Comparison of ENCODE assay signal across 11 cellular contexts in genomic region chr12:51911788-51912711, GRCh38. TPM values are rescaled to one million over a fixed set of nuclear protein-coding genes. Genes with fewer than 3 reads are reported as not detected.
A peak's percentile ranks its signal among the peaks of the same experiment; 100 is the strongest.
DNase-seq lines count a peak whose midpoint lies in the region; ATAC-seq and TF ChIP-seq lines count a peak whose summit lies in the region.
"Had no signal": no experiment of that assay in that cellular context is flagged by ENCODE, and none has a peak within 500 bp of the region (broad histone marks: within the 10 kb centered on the region; RNA-seq: fewer than 3 reads in every experiment).

No MANE protein-coding gene starts in this region.

- H3K4me2 ChIP-seq in SK-N-SH = no peak overlapping the region

- no peaks in the 10 kb centered on the region for H3K36me3 ChIP-seq in SK-N-SH (replicated peaks in 1 of 2; ENCODE audit: control insufficient read depth in 1 of 2, insufficient read depth in 2 of 2, low read length in 1 of 2)
- no peaks in the 10 kb centered on the region for H3K36me3 ChIP-seq in gastrocnemius medialis
- no peaks in the 10 kb centered on the region for H3K36me3 ChIP-seq in CD8-positive, alpha-beta T cell (ENCODE audit: insufficient read depth, low read length)

- H3K27ac ChIP-seq in SK-N-SH (ENCODE audit: low read depth in 2 of 2, low read length in 1 of 2) = peak overlapping the region in 1 of 2 experiments; percentile 84; a peak in 2 of 4 replicates
- peak overlapping the region; percentile 44 to 91 (median 86) for H3K27ac ChIP-seq in gastrocnemius medialis
- no peak overlapping the region for H3K27ac ChIP-seq in CD8-positive, alpha-beta T cell (ENCODE audit: low read depth, low read length)

- H3K27ac Mint-ChIP-seq in HFFc6 = 0 out of 2 replicates have a peak overlapping the region, but pooled peaks have one; percentile 3
- H3K27ac Mint-ChIP-seq in CD8-positive, alpha-beta T cell = no peak overlapping the region

- CTCF ChIA-PET in SK-N-SH (lab: Yijun Ruan, JAX) = interaction anchor here (1.0 to 6.0 kb wide), 19 partner anchors 10 to 113 kb away, joined by 3 to 28 read pairs (median 7); no protein-coding TSS in a partner anchor
- CTCF ChIA-PET in CD8-positive, alpha-beta T cell (lab: Charles Lee) = interaction anchor here (2.4 kb wide), 1 partner anchor 11 kb away, joined by 17 read pairs; no protein-coding TSS in a partner anchor

- H3K4me3 ChIP-seq in SK-N-SH (ENCODE audit: low read depth in 2 of 2, low read length in 1 of 2) = no peak overlapping the region
- H3K4me3 ChIP-seq in gastrocnemius medialis = peak overlapping the region in 3 of 4 donors; percentile 19 to 29 (median 27)
- no peak overlapping the region for H3K4me3 ChIP-seq in CD8-positive, alpha-beta T cell (ENCODE audit: low read depth, low read length)

- no peak overlapping the region for H2AFZ ChIP-seq in SK-N-SH (ENCODE audit: low read depth)

- DNase-seq in HFFc6 (no peak), SK-N-SH (peak; percentile 77), left ventricle myocardium superior (peak; percentile 70), gastrocnemius medialis (no peak), NCI-H128 (lab: John Stamatoyannopoulos, UW; ENCODE audit: unreplicated experiment) (no peak)
- no peak for DNase-seq in CD8-positive, alpha-beta T cell
- DNase-seq: activated CD8-positive, alpha-beta memory T cell treated with anti-CD3 and anti-CD28 coated beads, Interleukin-2, amount 50 U/mL, for 48 hours; stimulated activated CD4-positive, alpha-beta T cell treated with anti-CD3 and anti-CD28 coated beads, Interleukin-2, amount 100 ng/mL, for 48 hours had no signal

- no peak for TF ChIP-seq POLR2A in gastrocnemius medialis (IDR thresholded peaks at IDR 0.05)

- TF ChIP-seq EP300 in SK-N-SH (IDR thresholded peaks at IDR 0.05; ENCODE audit: borderline replicate concordance in 1 of 2, low read depth in 1 of 2, low read length in 1 of 2) = peak in 1 of 2 experiments; percentile 16; a peak in 1 of 4 replicates

- H3K4me1 ChIP-seq in SK-N-SH (ENCODE audit: control insufficient read depth in 1 of 2, insufficient read depth in 2 of 2, low read depth in 1 of 2, low read length in 1 of 2) (peaks cover 0 to 64% of the 10 kb centered on the region in 2 experiments; a peak in 2 of 4 replicates), gastrocnemius medialis (peaks cover 24 to 38% of the 10 kb centered on the region in 2 donors)
- no peaks in the 10 kb centered on the region for H3K4me1 ChIP-seq in CD8-positive, alpha-beta T cell (ENCODE audit: insufficient read depth, low read length)

- ATAC-seq in left ventricle myocardium superior = peak; percentile 55
- peak; percentile 39 to 55 for ATAC-seq in gastrocnemius medialis
- no peak for ATAC-seq in GM21528 (IDR thresholded peaks at IDR 0.05; ENCODE audit: low FRiP score, unreplicated experiment)
- no peak for ATAC-seq in CD8-positive, alpha-beta T cell
- ATAC-seq in GM18502 (IDR thresholded peaks at IDR 0.05; ENCODE audit: poor library complexity, unreplicated experiment) = no peak

- peaks cover 4% of the 10 kb centered on the region; the same call in 1 of the 2 replicates for H3K27me3 Mint-ChIP-seq in HFFc6 (ENCODE audit: insufficient read depth)
- peaks cover 22% of the 10 kb centered on the region for H3K27me3 Mint-ChIP-seq in CD8-positive, alpha-beta T cell (ENCODE audit: low read depth)

- in situ Hi-C loops in gastrocnemius medialis (cut with MboI; ENCODE audit: low sequenced_read_pairs in 4 of 4) = no loop called here

- peaks cover 37% of the 10 kb centered on the region for H3K4me1 Mint-ChIP-seq in HFFc6 (ENCODE audit: low read depth)
- peaks cover 5% of the 10 kb centered on the region for H3K4me1 Mint-ChIP-seq in CD8-positive, alpha-beta T cell (ENCODE audit: low read depth)

- no peaks in the 10 kb centered on the region for H3K9me2 ChIP-seq in SK-N-SH

- H3K27me3 ChIP-seq in SK-N-SH (ENCODE audit: insufficient read depth) = no peaks in the 10 kb centered on the region
- peaks cover under 1 to 11% (median 10%) of the 10 kb centered on the region in 3 donors for H3K27me3 ChIP-seq in gastrocnemius medialis
- peaks cover 10% of the 10 kb centered on the region for H3K27me3 ChIP-seq in CD8-positive, alpha-beta T cell (ENCODE audit: insufficient read depth, low read length)

- no peak for TF ChIP-seq RAD21 in SK-N-SH (IDR thresholded peaks at IDR 0.05; ENCODE audit: low read length)

- intact Hi-C loops in left ventricle myocardium superior (cut with micrococcal nuclease) (no loop called here), gastrocnemius medialis (cut with DNase I; ENCODE audit: low total_unique reads) (no loop called here)
- intact Hi-C loops in CD8-positive, alpha-beta T cell (cut with DNase I, micrococcal nuclease) = no loop called here

- TF ChIP-seq CTCF in HFFc6 (IDR thresholded peaks at IDR 0.05) (no peak), SK-N-SH (IDR thresholded peaks at IDR 0.05) (no peak), gastrocnemius medialis (IDR thresholded peaks at IDR 0.05 in 4 of 5, conservative IDR thresholded peaks at IDR 0.05 in 1 of 5) (no peak)
- TF ChIP-seq CTCF in CD8-positive, alpha-beta T cell (IDR thresholded peaks at IDR 0.05) = no peak

- no peaks in the 10 kb centered on the region for H3K9me3 ChIP-seq in SK-N-SH
- H3K9me3 ChIP-seq in gastrocnemius medialis = no peaks in the 10 kb centered on the region
- H3K9me3 ChIP-seq in CD8-positive, alpha-beta T cell (ENCODE audit: low read length) = no peaks in the 10 kb centered on the region

- no peaks in the 10 kb centered on the region for H4K20me1 ChIP-seq in SK-N-SH (ENCODE audit: insufficient read depth)

- no peaks in the 10 kb centered on the region for H3K9me3 Mint-ChIP-seq in HFFc6
- no peaks in the 10 kb centered on the region for H3K9me3 Mint-ChIP-seq in CD8-positive, alpha-beta T cell

- H3K36me3 Mint-ChIP-seq in HFFc6 (ENCODE audit: low read depth) = no peaks in the 10 kb centered on the region
- H3K36me3 Mint-ChIP-seq in CD8-positive, alpha-beta T cell = no peaks in the 10 kb centered on the region

- no peaks in the 10 kb centered on the region for H3K79me2 ChIP-seq in SK-N-SH (ENCODE audit: insufficient read depth)

- no peak overlapping the region for H3K4me3 Mint-ChIP-seq in HFFc6
- no peak overlapping the region for H3K4me3 Mint-ChIP-seq in CD8-positive, alpha-beta T cell

- no peaks in the 10 kb centered on the region for H3F3A ChIP-seq in SK-N-SH (replicated peaks; ENCODE audit: insufficient read depth)

- POLR2A ChIA-PET in SK-N-SH (lab: Yijun Ruan, JAX) = interaction anchor here (0.8 to 1.5 kb wide), 5 partner anchors 9 to 91 kb away, joined by 3 to 4 read pairs (median 3); no protein-coding TSS in a partner anchor
- POLR2A ChIA-PET in CD8-positive, alpha-beta T cell (lab: Charles Lee) = no interaction called here

- WGBS in SK-N-SH (ENCODE audit: low lambda C conversion rate) = 66% methylated on average over 8 of the region's 8 CpGs

- H3K9ac ChIP-seq in SK-N-SH = no peak overlapping the region

TF ChIP-seq in SK-N-SH, 30 proteins besides CTCF, POLR2A, EP300 and RAD21 (continues in another document):
- TF ChIP-seq, protein P1, sequence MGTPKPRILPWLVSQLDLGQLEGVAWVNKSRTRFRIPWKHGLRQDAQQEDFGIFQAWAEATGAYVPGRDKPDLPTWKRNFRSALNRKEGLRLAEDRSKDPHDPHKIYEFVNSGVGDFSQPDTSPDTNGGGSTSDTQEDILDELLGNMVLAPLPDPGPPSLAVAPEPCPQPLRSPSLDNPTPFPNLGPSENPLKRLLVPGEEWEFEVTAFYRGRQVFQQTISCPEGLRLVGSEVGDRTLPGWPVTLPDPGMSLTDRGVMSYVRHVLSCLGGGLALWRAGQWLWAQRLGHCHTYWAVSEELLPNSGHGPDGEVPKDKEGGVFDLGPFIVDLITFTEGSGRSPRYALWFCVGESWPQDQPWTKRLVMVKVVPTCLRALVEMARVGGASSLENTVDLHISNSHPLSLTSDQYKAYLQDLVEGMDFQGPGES (IDR thresholded peaks at IDR 0.05; ENCODE audit: low read depth, low read length) = no peak
- peak; percentile 68 for TF ChIP-seq GATA2 (CRISPR knock-in tag; IDR thresholded peaks at IDR 0.05)
- TF ChIP-seq NFIC (IDR thresholded peaks at IDR 0.05; ENCODE audit: borderline replicate concordance) = no peak
- TF ChIP-seq RFX5 (IDR thresholded peaks at IDR 0.05; ENCODE audit: low read length) = no peak
- TF ChIP-seq MEF2A (IDR thresholded peaks at IDR 0.05; ENCODE audit: borderline replicate concordance, low read depth) = no peak
- peak; percentile 61 for TF ChIP-seq FOXJ3 (CRISPR knock-in tag; IDR thresholded peaks at IDR 0.05)
- TF ChIP-seq, protein P2, sequence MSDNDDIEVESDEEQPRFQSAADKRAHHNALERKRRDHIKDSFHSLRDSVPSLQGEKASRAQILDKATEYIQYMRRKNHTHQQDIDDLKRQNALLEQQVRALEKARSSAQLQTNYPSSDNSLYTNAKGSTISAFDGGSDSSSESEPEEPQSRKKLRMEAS (IDR thresholded peaks at IDR 0.05; ENCODE audit: low read depth) = no peak
- no peak for TF ChIP-seq YY1 (IDR thresholded peaks at IDR 0.05; ENCODE audit: low read depth)

RNA-seq across cellular contexts. Expression of gene ACVRL1, which starts 4.7 kb away (rescaled TPM):
- 10 to 100 TPM in 3 of 6 experiments, 1 to 10 TPM in 3; 5.4 to 13.5 (median 10.0) TPM for total RNA-seq in HFFc6 (2021; fragmentation: NEBNext Ultra II Directional; extraction: Animal tissue kit (Norgen Biotek cat#: 25700))
- 0.07 and 0.08 TPM in 2 replicates for polyA plus RNA-seq in SK-N-SH (2012; rRNA removed)
- 0.05 and 0.07 TPM in 2 replicates for polyA plus RNA-seq in SK-N-SH (2012; cell fraction: cytosol; rRNA removed)
- 0.11 and 0.54 TPM in 2 replicates for polyA plus RNA-seq in SK-N-SH (2012; cell fraction: nucleus; rRNA removed)
- total RNA-seq in left ventricle myocardium superior = 31.7 TPM
- total RNA-seq in gastrocnemius medialis = 10 to 100 TPM; 37.1 to 53.5 (median 43.3) TPM
- not detected for total RNA-seq in CD8-positive, alpha-beta T cell

RNA-seq across cellular contexts. Expression of gene ANKRD33, which starts 24.1 kb away (rescaled TPM):
- total RNA-seq in HFFc6 (2021; fragmentation: NEBNext Ultra II Directional; extraction: Animal tissue kit (Norgen Biotek cat#: 25700)) = not detected
- not detected in 2 replicates for polyA plus RNA-seq in SK-N-SH (2012; rRNA removed)
- polyA plus RNA-seq in SK-N-SH (2012; cell fraction: cytosol; rRNA removed) = not detected in 2 replicates
- 0.11 and 0.13 TPM in 2 replicates for polyA plus RNA-seq in SK-N-SH (2012; cell fraction: nucleus; rRNA removed)
- total RNA-seq in left ventricle myocardium superior (not detected), gastrocnemius medialis (not detected)
- total RNA-seq in CD8-positive, alpha-beta T cell = not detected
- total RNA-seq: kidney epithelial cell had no signal

RNA-seq across cellular contexts. Expression of gene ACVR1B, which starts 39.4 kb away (rescaled TPM):
- 10 to 100 TPM; 13.1 to 15.2 (median 14.0) TPM for total RNA-seq in HFFc6 (2021; fragmentation: NEBNext Ultra II Directional; extraction: Animal tissue kit (Norgen Biotek cat#: 25700))
- polyA plus RNA-seq in SK-N-SH (2012; rRNA removed) = 12.1 and 13.5 TPM in 2 replicates
- polyA plus RNA-seq in SK-N-SH (2012; cell fraction: cytosol; rRNA removed) = 8.3 and 10.4 TPM in 2 replicates
- polyA plus RNA-seq in SK-N-SH (2012; cell fraction: nucleus; rRNA removed) = 11.1 and 12.7 TPM in 2 replicates
- total RNA-seq in left ventricle myocardium superior (11.2 TPM), gastrocnemius medialis (10 to 100 TPM in 3 of 4 donors, 1 to 10 TPM in 1; 8.7 to 15.9 (median 10.1) TPM)
- 10 to 100 TPM; 12.0 to 13.7 TPM for total RNA-seq in CD8-positive, alpha-beta T cell

Comparison
In these comparisons a context has a peak if more than half of its experiments do, and no peak if none do; other contexts are left out.
1. DNase-seq: peak in SK-N-SH (single experiment) and left ventricle myocardium superior (single experiment); none in HFFc6 (single experiment), gastrocnemius medialis (0 of 2), NCI-H128 (single experiment) and CD8-positive, alpha-beta T cell (0 of 7).
2. H3K4me3 ChIP-seq: peak in gastrocnemius medialis (3 of 4); none in SK-N-SH (0 of 2) and CD8-positive, alpha-beta T cell (single experiment).
3. ATAC-seq: peak in left ventricle myocardium superior (single experiment) and gastrocnemius medialis (2 of 2); none in GM21528 (single experiment), CD8-positive, alpha-beta T cell (single experiment) and GM18502 (single experiment).
4. RNA of gene ACVRL1, which starts 4.7 kb away (total RNA-seq): 37.1 to 53.5 TPM in gastrocnemius medialis, 31.7 TPM in left ventricle myocardium superior (single experiment) and 5.4 to 13.5 TPM in HFFc6; not detected in CD8-positive, alpha-beta T cell; every median in the first group is over 4 times any median in the second.